In genomic region chr6:148530394-148530923, GRCh38 we compare ENCODE assay signal across 8 cellular contexts.
A peak's percentile ranks its signal among the peaks of the same experiment; 100 is the strongest.
DNase-seq lines count a peak whose midpoint lies in the region; ATAC-seq and TF ChIP-seq lines count a peak whose summit lies in the region.

No MANE protein-coding gene starts in this region.

- TF ChIP-seq CTCF in cardiac fibroblast (IDR thresholded peaks at IDR 0.05; ENCODE audit: low read depth, low read length), result no peak

- ATAC-seq in GM19438 (IDR thresholded peaks at IDR 0.05; ENCODE audit: low read depth, unreplicated experiment), result peak; percentile 89
- ATAC-seq in HG03575 (IDR thresholded peaks at IDR 0.05; ENCODE audit: extremely low read depth, insufficient number of reproducible peaks, low FRiP score, unreplicated experiment), result peak; percentile 53
- ATAC-seq in HG02970 (IDR thresholded peaks at IDR 0.05; ENCODE audit: low FRiP score, unreplicated experiment), result no peak

- DNase-seq in AG08395 (ENCODE audit: low spot score), result peak; percentile 70
- DNase-seq in cardiac fibroblast (ENCODE audit: low read depth in 2 of 2), result peak; percentile 81 to 96
- DNase-seq in medulla oblongata (ENCODE audit: extremely low spot score), result peak; percentile 68
- DNase-seq in NCI-H187 treated with DMSO at 0.1 percent for 48 hours (lab: John Stamatoyannopoulos, UW), result no peak
- no peak for DNase-seq in activated effector memory CD4-positive, alpha-beta T cell treated with Interleukin-2 at 50 U/mL for 16 hours

- H3K4me3 ChIP-seq in cardiac fibroblast (replicated peaks in 1 of 2; ENCODE audit: low read depth in 2 of 2, low read length in 2 of 2), result peak overlapping the region in 1 of 2 donors; percentile 34

Comparison
In these comparisons a context has a peak if more than half of its experiments do, and no peak if none do; other contexts are left out.
1. DNase-seq: peak in AG08395 (single experiment), cardiac fibroblast (2 of 2) and medulla oblongata (single experiment); none in NCI-H187 treated with DMSO at 0.1 percent for 48 hours (single experiment) and activated effector memory CD4-positive, alpha-beta T cell treated with Interleukin-2 at 50 U/mL for 16 hours (single experiment).